In genomic region chr11:115778928-115779650, GRCh38 we compare ENCODE assay signal across 1 cellular context.
TF ChIP-seq lines count a peak whose summit lies in the region.

No MANE protein-coding gene starts in this region.

TF ChIP-seq in IMR-90, 13 proteins besides CTCF, POLR2A, EP300 and RAD21:
- no peak for TF ChIP-seq FOS (IDR thresholded peaks at IDR 0.05; ENCODE audit: low read depth, low read length)
- no peak for TF ChIP-seq RCOR1 (IDR thresholded peaks at IDR 0.05; ENCODE audit: insufficient replicate concordance, low read length)
- TF ChIP-seq ELK1 (IDR thresholded peaks at IDR 0.05; ENCODE audit: borderline replicate concordance, low read depth, low read length), result no peak
- no peak for TF ChIP-seq MXI1 (IDR thresholded peaks at IDR 0.05; ENCODE audit: borderline replicate concordance, low read depth, low read length)
- TF ChIP-seq RFX5 (IDR thresholded peaks at IDR 0.05; ENCODE audit: low read depth, low read length), result no peak
- TF ChIP-seq, protein P1, sequence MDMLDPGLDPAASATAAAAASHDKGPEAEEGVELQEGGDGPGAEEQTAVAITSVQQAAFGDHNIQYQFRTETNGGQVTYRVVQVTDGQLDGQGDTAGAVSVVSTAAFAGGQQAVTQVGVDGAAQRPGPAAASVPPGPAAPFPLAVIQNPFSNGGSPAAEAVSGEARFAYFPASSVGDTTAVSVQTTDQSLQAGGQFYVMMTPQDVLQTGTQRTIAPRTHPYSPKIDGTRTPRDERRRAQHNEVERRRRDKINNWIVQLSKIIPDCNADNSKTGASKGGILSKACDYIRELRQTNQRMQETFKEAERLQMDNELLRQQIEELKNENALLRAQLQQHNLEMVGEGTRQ (IDR thresholded peaks at IDR 0.05; ENCODE audit: low read depth, low read length), result no peak
- TF ChIP-seq BHLHE40 (IDR thresholded peaks at IDR 0.05; ENCODE audit: low read depth, low read length), result peak; percentile 24; the same call in 1 of the 2 replicates
- no peak for TF ChIP-seq MAFK (IDR thresholded peaks at IDR 0.05; ENCODE audit: low read depth, low read length)
- no peak for TF ChIP-seq NFE2L2 (IDR thresholded peaks at IDR 0.05; ENCODE audit: low read depth, low read length)
